1 cellular context compared by ENCODE assay signal in the genomic region with DNA sequence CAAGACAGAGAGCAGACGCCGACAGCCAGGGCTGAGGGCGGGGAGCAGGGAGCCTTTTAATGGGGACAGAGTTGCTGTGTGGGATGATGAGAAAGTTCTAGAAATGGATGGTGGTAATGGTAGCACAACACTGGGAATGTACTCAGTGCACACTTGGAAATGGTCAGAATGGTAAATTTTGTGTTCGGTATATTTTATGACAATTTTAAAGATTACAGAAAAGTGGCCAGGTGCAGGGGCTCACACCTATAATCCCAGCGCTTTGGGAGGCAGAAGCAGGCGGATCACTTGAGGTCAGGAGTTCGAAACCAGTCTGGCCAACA.
TF ChIP-seq lines count a peak whose summit lies in the region.

No MANE protein-coding gene starts in this region.

TF ChIP-seq in IMR-90, 13 proteins besides CTCF, POLR2A, EP300 and RAD21:
- no peak for TF ChIP-seq RCOR1 (IDR thresholded peaks at IDR 0.05; ENCODE audit: insufficient replicate concordance, low read length)
- no peak for TF ChIP-seq BHLHE40 (IDR thresholded peaks at IDR 0.05; ENCODE audit: low read depth, low read length)
- TF ChIP-seq RFX5 (IDR thresholded peaks at IDR 0.05; ENCODE audit: low read depth, low read length) = no peak
- no peak for TF ChIP-seq MXI1 (IDR thresholded peaks at IDR 0.05; ENCODE audit: borderline replicate concordance, low read depth, low read length)
- TF ChIP-seq, protein P1, sequence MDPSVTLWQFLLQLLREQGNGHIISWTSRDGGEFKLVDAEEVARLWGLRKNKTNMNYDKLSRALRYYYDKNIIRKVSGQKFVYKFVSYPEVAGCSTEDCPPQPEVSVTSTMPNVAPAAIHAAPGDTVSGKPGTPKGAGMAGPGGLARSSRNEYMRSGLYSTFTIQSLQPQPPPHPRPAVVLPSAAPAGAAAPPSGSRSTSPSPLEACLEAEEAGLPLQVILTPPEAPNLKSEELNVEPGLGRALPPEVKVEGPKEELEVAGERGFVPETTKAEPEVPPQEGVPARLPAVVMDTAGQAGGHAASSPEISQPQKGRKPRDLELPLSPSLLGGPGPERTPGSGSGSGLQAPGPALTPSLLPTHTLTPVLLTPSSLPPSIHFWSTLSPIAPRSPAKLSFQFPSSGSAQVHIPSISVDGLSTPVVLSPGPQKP (IDR thresholded peaks at IDR 0.05; ENCODE audit: borderline replicate concordance, low read depth, low read length) = no peak
- no peak for TF ChIP-seq SMC3 (IDR thresholded peaks at IDR 0.05; ENCODE audit: low read depth, low read length)
- TF ChIP-seq NFE2L2 (IDR thresholded peaks at IDR 0.05; ENCODE audit: low read depth, low read length) = no peak
- no peak for TF ChIP-seq MAZ (IDR thresholded peaks at IDR 0.05; ENCODE audit: borderline replicate concordance, low read depth, low read length)
- TF ChIP-seq, protein P2, sequence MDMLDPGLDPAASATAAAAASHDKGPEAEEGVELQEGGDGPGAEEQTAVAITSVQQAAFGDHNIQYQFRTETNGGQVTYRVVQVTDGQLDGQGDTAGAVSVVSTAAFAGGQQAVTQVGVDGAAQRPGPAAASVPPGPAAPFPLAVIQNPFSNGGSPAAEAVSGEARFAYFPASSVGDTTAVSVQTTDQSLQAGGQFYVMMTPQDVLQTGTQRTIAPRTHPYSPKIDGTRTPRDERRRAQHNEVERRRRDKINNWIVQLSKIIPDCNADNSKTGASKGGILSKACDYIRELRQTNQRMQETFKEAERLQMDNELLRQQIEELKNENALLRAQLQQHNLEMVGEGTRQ (IDR thresholded peaks at IDR 0.05; ENCODE audit: low read depth, low read length) = no peak
- TF ChIP-seq CHD1 (IDR thresholded peaks at IDR 0.05; ENCODE audit: low read depth, low read length) = no peak
- TF ChIP-seq MAFK (IDR thresholded peaks at IDR 0.05; ENCODE audit: low read depth, low read length) = no peak
- TF ChIP-seq CEBPB (IDR thresholded peaks at IDR 0.05; ENCODE audit: low read depth, low read length) = no peak
- no peak for TF ChIP-seq FOS (IDR thresholded peaks at IDR 0.05; ENCODE audit: low read depth, low read length)
TF ChIP-seq in IMR-90: peak in this region for 0.
